In genomic region chr20:63973636-63974401, GRCh38 we compare ENCODE assay signal across 1 cellular context.
TF ChIP-seq lines count a peak whose summit lies in the region.

No MANE protein-coding gene starts in this region.

TF ChIP-seq in GM12878, 131 proteins besides CTCF, POLR2A, EP300 and RAD21 (continued from another document):
- TF ChIP-seq, protein P1, sequence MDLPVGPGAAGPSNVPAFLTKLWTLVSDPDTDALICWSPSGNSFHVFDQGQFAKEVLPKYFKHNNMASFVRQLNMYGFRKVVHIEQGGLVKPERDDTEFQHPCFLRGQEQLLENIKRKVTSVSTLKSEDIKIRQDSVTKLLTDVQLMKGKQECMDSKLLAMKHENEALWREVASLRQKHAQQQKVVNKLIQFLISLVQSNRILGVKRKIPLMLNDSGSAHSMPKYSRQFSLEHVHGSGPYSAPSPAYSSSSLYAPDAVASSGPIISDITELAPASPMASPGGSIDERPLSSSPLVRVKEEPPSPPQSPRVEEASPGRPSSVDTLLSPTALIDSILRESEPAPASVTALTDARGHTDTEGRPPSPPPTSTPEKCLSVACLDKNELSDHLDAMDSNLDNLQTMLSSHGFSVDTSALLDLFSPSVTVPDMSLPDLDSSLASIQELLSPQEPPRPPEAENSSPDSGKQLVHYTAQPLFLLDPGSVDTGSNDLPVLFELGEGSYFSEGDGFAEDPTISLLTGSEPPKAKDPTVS (IDR thresholded peaks at IDR 0.05; ENCODE audit: low read depth, low read length) = no peak
- TF ChIP-seq MEF2A (IDR thresholded peaks at IDR 0.05; ENCODE audit: insufficient read depth, low read depth, low read length) = 0 out of 2 replicates have a peak, but pooled peaks have one; percentile 16
- no peak for TF ChIP-seq SIN3A (IDR thresholded peaks at IDR 0.05; ENCODE audit: low read depth, low read length)
- TF ChIP-seq RAD51 (IDR thresholded peaks at IDR 0.05) = no peak
- no peak for TF ChIP-seq RFX5 (IDR thresholded peaks at IDR 0.05; ENCODE audit: low read depth, low read length)
- no peak for TF ChIP-seq SPI1 (IDR thresholded peaks at IDR 0.05; ENCODE audit: borderline replicate concordance, insufficient read depth, low read depth, low read length)
- TF ChIP-seq HDAC6 (IDR thresholded peaks at IDR 0.05; ENCODE audit: unreplicated experiment) = no peak
- TF ChIP-seq ZSCAN29 (IDR thresholded peaks at IDR 0.05) = no peak
- peak; percentile 60; the same call in 1 of the 2 replicates for TF ChIP-seq YY1 (IDR thresholded peaks at IDR 0.05; ENCODE audit: low read depth, low read length)
- TF ChIP-seq CREB1 (IDR thresholded peaks at IDR 0.05; ENCODE audit: low read depth) = no peak
- TF ChIP-seq RCOR1 (conservative IDR thresholded peaks at IDR 0.05; ENCODE audit: low read depth, low read length) = no peak
- TF ChIP-seq NR2F1 (conservative IDR thresholded peaks at IDR 0.05) = 0 out of 2 replicates have a peak, but pooled peaks have one; percentile 17
- TF ChIP-seq ESRRA (IDR thresholded peaks at IDR 0.05; ENCODE audit: low read length) = no peak
- no peak for TF ChIP-seq RUNX3 (IDR thresholded peaks at IDR 0.05; ENCODE audit: low read length)
- no peak; a peak in 1 of 3 replicates for TF ChIP-seq EGR1 (IDR thresholded peaks at IDR 0.05; ENCODE audit: borderline replicate concordance in 1 of 2, low read depth in 2 of 2, low read length in 2 of 2)
- TF ChIP-seq MAX (IDR thresholded peaks at IDR 0.05; ENCODE audit: low read depth, low read length) = no peak; the same call in 1 of the 2 replicates
- TF ChIP-seq, protein P2, sequence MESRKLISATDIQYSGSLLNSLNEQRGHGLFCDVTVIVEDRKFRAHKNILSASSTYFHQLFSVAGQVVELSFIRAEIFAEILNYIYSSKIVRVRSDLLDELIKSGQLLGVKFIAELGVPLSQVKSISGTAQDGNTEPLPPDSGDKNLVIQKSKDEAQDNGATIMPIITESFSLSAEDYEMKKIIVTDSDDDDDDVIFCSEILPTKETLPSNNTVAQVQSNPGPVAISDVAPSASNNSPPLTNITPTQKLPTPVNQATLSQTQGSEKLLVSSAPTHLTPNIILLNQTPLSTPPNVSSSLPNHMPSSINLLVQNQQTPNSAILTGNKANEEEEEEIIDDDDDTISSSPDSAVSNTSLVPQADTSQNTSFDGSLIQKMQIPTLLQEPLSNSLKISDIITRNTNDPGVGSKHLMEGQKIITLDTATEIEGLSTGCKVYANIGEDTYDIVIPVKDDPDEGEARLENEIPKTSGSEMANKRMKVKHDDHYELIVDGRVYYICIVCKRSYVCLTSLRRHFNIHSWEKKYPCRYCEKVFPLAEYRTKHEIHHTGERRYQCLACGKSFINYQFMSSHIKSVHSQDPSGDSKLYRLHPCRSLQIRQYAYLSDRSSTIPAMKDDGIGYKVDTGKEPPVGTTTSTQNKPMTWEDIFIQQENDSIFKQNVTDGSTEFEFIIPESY (IDR thresholded peaks at IDR 0.05) = peak; percentile 65; the same call in 1 of the 2 replicates
- no peak for TF ChIP-seq MTA3 (IDR thresholded peaks at IDR 0.05; ENCODE audit: borderline replicate concordance, low read length)
- TF ChIP-seq MYB (IDR thresholded peaks at IDR 0.05; ENCODE audit: borderline replicate concordance, low read depth, low read length) = no peak
- TF ChIP-seq SUZ12 (IDR thresholded peaks at IDR 0.05; ENCODE audit: unreplicated experiment) = no peak
- TF ChIP-seq HDGF (IDR thresholded peaks at IDR 0.05) = no peak
- TF ChIP-seq CHD4 (IDR thresholded peaks at IDR 0.05) = no peak
- TF ChIP-seq, protein P3, sequence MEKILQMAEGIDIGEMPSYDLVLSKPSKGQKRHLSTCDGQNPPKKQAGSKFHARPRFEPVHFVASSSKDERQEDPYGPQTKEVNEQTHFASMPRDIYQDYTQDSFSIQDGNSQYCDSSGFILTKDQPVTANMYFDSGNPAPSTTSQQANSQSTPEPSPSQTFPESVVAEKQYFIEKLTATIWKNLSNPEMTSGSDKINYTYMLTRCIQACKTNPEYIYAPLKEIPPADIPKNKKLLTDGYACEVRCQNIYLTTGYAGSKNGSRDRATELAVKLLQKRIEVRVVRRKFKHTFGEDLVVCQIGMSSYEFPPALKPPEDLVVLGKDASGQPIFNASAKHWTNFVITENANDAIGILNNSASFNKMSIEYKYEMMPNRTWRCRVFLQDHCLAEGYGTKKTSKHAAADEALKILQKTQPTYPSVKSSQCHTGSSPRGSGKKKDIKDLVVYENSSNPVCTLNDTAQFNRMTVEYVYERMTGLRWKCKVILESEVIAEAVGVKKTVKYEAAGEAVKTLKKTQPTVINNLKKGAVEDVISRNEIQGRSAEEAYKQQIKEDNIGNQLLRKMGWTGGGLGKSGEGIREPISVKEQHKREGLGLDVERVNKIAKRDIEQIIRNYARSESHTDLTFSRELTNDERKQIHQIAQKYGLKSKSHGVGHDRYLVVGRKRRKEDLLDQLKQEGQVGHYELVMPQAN (conservative IDR thresholded peaks at IDR 0.05) = no peak
- TF ChIP-seq ZBTB11 (CRISPR knock-in tag; IDR thresholded peaks at IDR 0.05) = no peak
- TF ChIP-seq, protein P4, sequence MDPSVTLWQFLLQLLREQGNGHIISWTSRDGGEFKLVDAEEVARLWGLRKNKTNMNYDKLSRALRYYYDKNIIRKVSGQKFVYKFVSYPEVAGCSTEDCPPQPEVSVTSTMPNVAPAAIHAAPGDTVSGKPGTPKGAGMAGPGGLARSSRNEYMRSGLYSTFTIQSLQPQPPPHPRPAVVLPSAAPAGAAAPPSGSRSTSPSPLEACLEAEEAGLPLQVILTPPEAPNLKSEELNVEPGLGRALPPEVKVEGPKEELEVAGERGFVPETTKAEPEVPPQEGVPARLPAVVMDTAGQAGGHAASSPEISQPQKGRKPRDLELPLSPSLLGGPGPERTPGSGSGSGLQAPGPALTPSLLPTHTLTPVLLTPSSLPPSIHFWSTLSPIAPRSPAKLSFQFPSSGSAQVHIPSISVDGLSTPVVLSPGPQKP (IDR thresholded peaks at IDR 0.05; ENCODE audit: low read depth, low read length) = no peak
- no peak for TF ChIP-seq IRF5 (IDR thresholded peaks at IDR 0.05; ENCODE audit: borderline replicate concordance)
- no peak for TF ChIP-seq BRCA1 (IDR thresholded peaks at IDR 0.05; ENCODE audit: low read depth, low read length)
- TF ChIP-seq ZNF687 (IDR thresholded peaks at IDR 0.05) = no peak; the same call in 1 of the 2 replicates
- TF ChIP-seq GABPA (IDR thresholded peaks at IDR 0.05; ENCODE audit: low read depth) = no peak
- peak; percentile 57; the same call in 1 of the 2 replicates for TF ChIP-seq RB1 (IDR thresholded peaks at IDR 0.05; ENCODE audit: borderline replicate concordance)
- TF ChIP-seq POU2F2 (IDR thresholded peaks at IDR 0.05; ENCODE audit: borderline replicate concordance, low read depth, low read length) = peak; percentile 56; the same call in 1 of the 3 replicates
- no peak for TF ChIP-seq NR2C1 (IDR thresholded peaks at IDR 0.05)
- no peak for TF ChIP-seq SIX5 (IDR thresholded peaks at IDR 0.05; ENCODE audit: low read depth, low read length, severe bottlenecking)
- TF ChIP-seq, protein P5, sequence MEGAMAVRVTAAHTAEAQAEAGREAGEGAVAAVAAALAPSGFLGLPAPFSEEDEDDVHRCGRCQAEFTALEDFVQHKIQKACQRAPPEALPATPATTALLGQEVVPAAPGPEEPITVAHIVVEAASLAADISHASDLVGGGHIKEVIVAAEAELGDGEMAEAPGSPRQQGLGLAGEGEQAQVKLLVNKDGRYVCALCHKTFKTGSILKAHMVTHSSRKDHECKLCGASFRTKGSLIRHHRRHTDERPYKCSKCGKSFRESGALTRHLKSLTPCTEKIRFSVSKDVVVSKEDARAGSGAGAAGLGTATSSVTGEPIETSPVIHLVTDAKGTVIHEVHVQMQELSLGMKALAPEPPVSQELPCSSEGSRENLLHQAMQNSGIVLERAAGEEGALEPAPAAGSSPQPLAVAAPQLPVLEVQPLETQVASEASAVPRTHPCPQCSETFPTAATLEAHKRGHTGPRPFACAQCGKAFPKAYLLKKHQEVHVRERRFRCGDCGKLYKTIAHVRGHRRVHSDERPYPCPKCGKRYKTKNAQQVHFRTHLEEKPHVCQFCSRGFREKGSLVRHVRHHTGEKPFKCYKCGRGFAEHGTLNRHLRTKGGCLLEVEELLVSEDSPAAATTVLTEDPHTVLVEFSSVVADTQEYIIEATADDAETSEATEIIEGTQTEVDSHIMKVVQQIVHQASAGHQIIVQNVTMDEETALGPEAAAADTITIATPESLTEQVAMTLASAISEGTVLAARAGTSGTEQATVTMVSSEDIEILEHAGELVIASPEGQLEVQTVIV (IDR thresholded peaks at IDR 0.05; ENCODE audit: borderline replicate concordance, partially characterized antibody) = no peak
